ENCODE assay signal across 13 cellular contexts in genomic region chr12:120247183-120247582, GRCh38. TPM values are rescaled to one million over a fixed set of nuclear protein-coding genes. Genes with fewer than 3 reads are reported as not detected.
DNase-seq lines count a peak whose midpoint lies in the region; ATAC-seq and TF ChIP-seq lines count a peak whose summit lies in the region.
"Had no signal": no experiment of that assay in that cellular context is flagged by ENCODE, and none has a peak within 500 bp of the region (broad histone marks: within the 10 kb centered on the region; RNA-seq: fewer than 3 reads in every experiment).

No MANE protein-coding gene starts in this region.

- ATAC-seq in Right ventricle myocardium superior (ENCODE audit: poor library complexity) (no peak), GM19395 (IDR thresholded peaks at IDR 0.05; ENCODE audit: unreplicated experiment) (no peak), GM21423 (IDR thresholded peaks at IDR 0.05; ENCODE audit: unreplicated experiment) (no peak)
- no peak for ATAC-seq in naive thymus-derived CD8-positive, alpha-beta T cell

- H3K27me3 ChIP-seq in cardiac muscle cell, result no peaks in the 10 kb centered on the region
- H3K27me3 ChIP-seq in uterus, result no peaks in the 10 kb centered on the region

- H3K4me3 Mint-ChIP-seq in dendritic cell treated with granulocyte-macrophage colony-stimulating factor and Interleukin-4, amounts not matched to agents 40 ng/mL and 50 ng/mL, for 4 days, result no peak overlapping the region
- peak overlapping the region in 7 of 10 donors; percentile 5 to 88 (median 56) for H3K4me3 Mint-ChIP-seq in naive thymus-derived CD8-positive, alpha-beta T cell
- H3K4me3 Mint-ChIP-seq in progenitor cell of endocrine pancreas (ENCODE audit: low read depth), result no peak overlapping the region

- intact Hi-C loops in Right ventricle myocardium superior (cut with DNase I), result no loop called here
- intact Hi-C loops in dendritic cell treated with granulocyte-macrophage colony-stimulating factor and Interleukin-4, amounts not matched to agents 40 ng/mL and 50 ng/mL, for 4 days (cut with micrococcal nuclease), result no loop called here
- intact Hi-C loops in uterus (cut with DNase I; ENCODE audit: low total_unique reads), result no loop called here

- H3K27ac ChIP-seq in cardiac muscle cell (peak overlapping the region; percentile 40), uterus (peak overlapping the region; percentile 55 to 88)

- H3K36me3 Mint-ChIP-seq in dendritic cell treated with granulocyte-macrophage colony-stimulating factor and Interleukin-4, amounts not matched to agents 40 ng/mL and 50 ng/mL, for 4 days (ENCODE audit: low read depth), result peaks cover 45% of the 10 kb centered on the region
- H3K36me3 Mint-ChIP-seq in naive thymus-derived CD8-positive, alpha-beta T cell, result peaks cover 0 to 21% (median 0%) of the 10 kb centered on the region in 3 donors
- H3K36me3 Mint-ChIP-seq in progenitor cell of endocrine pancreas (ENCODE audit: insufficient read depth), result peaks cover 1% of the 10 kb centered on the region

- peaks cover 81% of the 10 kb centered on the region for H3K4me1 Mint-ChIP-seq in dendritic cell treated with granulocyte-macrophage colony-stimulating factor and Interleukin-4, amounts not matched to agents 40 ng/mL and 50 ng/mL, for 4 days (ENCODE audit: low read depth)
- peaks cover 37 to 82% (median 79%) of the 10 kb centered on the region in 4 donors for H3K4me1 Mint-ChIP-seq in naive thymus-derived CD8-positive, alpha-beta T cell
- peaks cover 13% of the 10 kb centered on the region for H3K4me1 Mint-ChIP-seq in progenitor cell of endocrine pancreas (ENCODE audit: low read depth)

- TF ChIP-seq POLR2A in uterus (IDR thresholded peaks at IDR 0.05), result no peak

- H3K9me3 Mint-ChIP-seq in dendritic cell treated with granulocyte-macrophage colony-stimulating factor and Interleukin-4, amounts not matched to agents 40 ng/mL and 50 ng/mL, for 4 days, result no peaks in the 10 kb centered on the region
- H3K9me3 Mint-ChIP-seq in naive thymus-derived CD8-positive, alpha-beta T cell, result no peaks in the 10 kb centered on the region
- H3K9me3 Mint-ChIP-seq in progenitor cell of endocrine pancreas (ENCODE audit: low read depth), result no peaks in the 10 kb centered on the region

- H3K27ac Mint-ChIP-seq in dendritic cell treated with granulocyte-macrophage colony-stimulating factor and Interleukin-4, amounts not matched to agents 40 ng/mL and 50 ng/mL, for 4 days, result peak overlapping the region; percentile 57
- H3K27ac Mint-ChIP-seq in naive thymus-derived CD8-positive, alpha-beta T cell, result peak overlapping the region; percentile 2 to 93 (median 58)
- H3K27ac Mint-ChIP-seq in progenitor cell of endocrine pancreas, result no peak overlapping the region

- DNase-seq in cardiac muscle cell (ENCODE audit: low read depth in 1 of 2, low spot score in 1 of 2) (no peak), Right ventricle myocardium superior (no peak), uterus (no peak), progenitor cell of endocrine pancreas (ENCODE audit: low spot score, unreplicated experiment) (no peak)
- no peak for DNase-seq in naive thymus-derived CD8-positive, alpha-beta T cell
- DNase-seq: activated T-cell treated with anti-CD3 and anti-CD28 coated beads for 4 hours; mesendoderm; NCI-H187 treated with DMSO at 0.1 percent for 48 hours; stimulated activated CD4-positive, alpha-beta T cell treated with anti-CD3 and anti-CD28 coated beads, Interleukin-12 subunit alpha, Interleukin-12 subunit beta, amount 100 ng/mL, for 4 hours; T-helper 9 cell had no signal

- no peak overlapping the region for H3K4me3 ChIP-seq in cardiac muscle cell
- no peak overlapping the region for H3K4me3 ChIP-seq in uterus

- H3K4me1 ChIP-seq in cardiac muscle cell (ENCODE audit: low read depth) (peaks cover 40% of the 10 kb centered on the region), uterus (peaks cover 0 to 25% of the 10 kb centered on the region in 2 donors)

- TF ChIP-seq CTCF in cardiac muscle cell (IDR thresholded peaks at IDR 0.05; ENCODE audit: low read depth, low read length) (no peak), uterus (IDR thresholded peaks at IDR 0.05) (no peak), progenitor cell of endocrine pancreas (IDR thresholded peaks at IDR 0.05; ENCODE audit: unreplicated experiment) (no peak)

- POLR2A ChIA-PET in naive thymus-derived CD8-positive, alpha-beta T cell (lab: Charles Lee), result interaction anchor here (0.6 to 14.8 kb wide), 4 partner anchors 10 to 1270 kb away, joined by 5 to 207 read pairs (median 78); partner anchors contain the start of gene PXN

- H3K9me3 ChIP-seq in cardiac muscle cell (ENCODE audit: low read depth) (no peaks in the 10 kb centered on the region), uterus (no peaks in the 10 kb centered on the region)

- H3K36me3 ChIP-seq in cardiac muscle cell (no peaks in the 10 kb centered on the region), uterus (no peaks in the 10 kb centered on the region)

- H3K27me3 Mint-ChIP-seq in dendritic cell treated with granulocyte-macrophage colony-stimulating factor and Interleukin-4, amounts not matched to agents 40 ng/mL and 50 ng/mL, for 4 days, result no peaks in the 10 kb centered on the region
- peaks cover 0 to 3% (median 0%) of the 10 kb centered on the region in 5 donors for H3K27me3 Mint-ChIP-seq in naive thymus-derived CD8-positive, alpha-beta T cell
- H3K27me3 Mint-ChIP-seq in progenitor cell of endocrine pancreas, result no peaks in the 10 kb centered on the region

RNA-seq across cellular contexts. Expression of gene PXN, which starts 18.3 kb away (rescaled TPM):
- total RNA-seq in cardiac muscle cell, result 43.8 and 48.6 TPM in 2 replicates
- polyA plus RNA-seq in cardiac muscle cell, result 67.9 TPM in 2 replicates
- total RNA-seq in Right ventricle myocardium superior, result 47.1 TPM
- 10 to 100 TPM; 93.9 to 96.6 TPM for total RNA-seq in naive thymus-derived CD8-positive, alpha-beta T cell
- 10 to 100 TPM; 64.3 to 95.6 (median 80.4) TPM for polyA plus RNA-seq in naive thymus-derived CD8-positive, alpha-beta T cell
- 100 to 1,000 TPM in 1 of 4 donors, 10 to 100 TPM in 3; 29.6 to 211 (median 41.2) TPM for total RNA-seq in uterus
- total RNA-seq in progenitor cell of endocrine pancreas, result 71.4 and 71.8 TPM in 2 replicates

RNA-seq across cellular contexts. Expression of gene RNU4-2, which starts 44.5 kb away (rescaled TPM):
- total RNA-seq in cardiac muscle cell, result not detected in 2 replicates
- polyA plus RNA-seq in cardiac muscle cell, result not detected in 2 replicates
- 41,112 TPM for total RNA-seq in Right ventricle myocardium superior
- total RNA-seq in naive thymus-derived CD8-positive, alpha-beta T cell, result 1,000 to 10,000 TPM; 4,355 to 8,006 TPM
- polyA plus RNA-seq in naive thymus-derived CD8-positive, alpha-beta T cell, result 10 to 100 TPM in 1 of 3 donors, not detected in 2; 79.6 TPM
- over 10,000 TPM in 1 of 4 donors, under 1 TPM in 3; under 0.01 to 24,687 (median under 0.01) TPM for total RNA-seq in uterus
- 8,238 and 8,322 TPM in 2 replicates for total RNA-seq in progenitor cell of endocrine pancreas

RNA-seq across cellular contexts. Expression of gene RNU4-1, which starts 45.9 kb away (rescaled TPM):
- not detected in 2 replicates for total RNA-seq in cardiac muscle cell
- not detected in 2 replicates for polyA plus RNA-seq in cardiac muscle cell
- 3,793 TPM for total RNA-seq in Right ventricle myocardium superior
- total RNA-seq in naive thymus-derived CD8-positive, alpha-beta T cell, result 100 to 1,000 TPM; 519 to 934 TPM
- not detected for polyA plus RNA-seq in naive thymus-derived CD8-positive, alpha-beta T cell
- 1,000 to 10,000 TPM in 1 of 4 donors, under 1 TPM in 3; under 0.01 to 2,308 (median under 0.01) TPM for total RNA-seq in uterus
- 6,474 and 7,038 TPM in 2 replicates for total RNA-seq in progenitor cell of endocrine pancreas

RNA-seq across cellular contexts. Expression of gene RPLP0, which starts 46.3 kb away (rescaled TPM):
- total RNA-seq in cardiac muscle cell, result 3,916 and 4,641 TPM in 2 replicates
- polyA plus RNA-seq in cardiac muscle cell, result 904 and 1,089 TPM in 2 replicates
- 693 TPM for total RNA-seq in Right ventricle myocardium superior
- 1,000 to 10,000 TPM; 1,511 to 1,568 TPM for total RNA-seq in naive thymus-derived CD8-positive, alpha-beta T cell
- polyA plus RNA-seq in naive thymus-derived CD8-positive, alpha-beta T cell, result 1,000 to 10,000 TPM; 1,821 to 2,320 (median 1,964) TPM
- 1,000 to 10,000 TPM; 1,775 to 3,691 (median 3,260) TPM for total RNA-seq in uterus
- total RNA-seq in progenitor cell of endocrine pancreas, result 2,127 and 2,195 TPM in 2 replicates

RNA-seq across cellular contexts. Expression of gene GCN1, which starts 52.7 kb away (rescaled TPM):
- total RNA-seq in cardiac muscle cell (59.2 and 76.0 TPM in 2 replicates), Right ventricle myocardium superior (30.5 TPM), uterus (100 to 1,000 TPM in 1 of 4 donors, 10 to 100 TPM in 3; 50.5 to 106 (median 64.3) TPM), progenitor cell of endocrine pancreas (117 and 131 TPM in 2 replicates)
- 27.0 and 37.0 TPM in 2 replicates for polyA plus RNA-seq in cardiac muscle cell
- 100 to 1,000 TPM; 132 to 133 TPM for total RNA-seq in naive thymus-derived CD8-positive, alpha-beta T cell
- polyA plus RNA-seq in naive thymus-derived CD8-positive, alpha-beta T cell, result 10 to 100 TPM; 14.9 to 28.3 (median 23.8) TPM

Comparison
In these comparisons a context has a peak if more than half of its experiments do, and no peak if none do; other contexts are left out.
1. H3K4me3 Mint-ChIP-seq: peak in naive thymus-derived CD8-positive, alpha-beta T cell (7 of 10); none in dendritic cell treated with granulocyte-macrophage colony-stimulating factor and Interleukin-4, amounts not matched to agents 40 ng/mL and 50 ng/mL, for 4 days (single experiment) and progenitor cell of endocrine pancreas (single experiment).